Comparison of ENCODE assay signal across 1 cellular context in genomic region chr3:6608843-6609242, GRCh38.
TF ChIP-seq lines count a peak whose summit lies in the region.

No MANE protein-coding gene starts in this region.

TF ChIP-seq in K562, 482 proteins besides CTCF, POLR2A, EP300 and RAD21 (continued from another document):
- TF ChIP-seq EHMT2 (IDR thresholded peaks at IDR 0.05) = 0 out of 2 replicates have a peak, but pooled peaks have one; percentile 13
- 0 out of 2 replicates have a peak, but pooled peaks have one; percentile 22 for TF ChIP-seq SMARCA4 (IDR thresholded peaks at IDR 0.05)
- TF ChIP-seq TAL1 (IDR thresholded peaks at IDR 0.05) = peak; percentile 40; the same call in 1 of the 2 replicates
- TF ChIP-seq DPF2 (IDR thresholded peaks at IDR 0.05) = 0 out of 2 replicates have a peak, but pooled peaks have one; percentile 19
- TF ChIP-seq TRIM24 (IDR thresholded peaks at IDR 0.05) = peak in 1 of 2 experiments; percentile 39; a peak in 1 of 4 replicates
- no peak for TF ChIP-seq HES1 (IDR thresholded peaks at IDR 0.05; ENCODE audit: low read depth)
- TF ChIP-seq TCF7 (IDR thresholded peaks at IDR 0.05; ENCODE audit: borderline replicate concordance) = no peak
- TF ChIP-seq JUND (IDR thresholded peaks at IDR 0.05; ENCODE audit: borderline replicate concordance, low read depth, low read length) = peak; percentile 42; the same call in 1 of the 2 replicates
- no peak; the same call in 2 of the 3 replicates for TF ChIP-seq JUND (tag; IDR thresholded peaks at IDR 0.05; ENCODE audit: borderline replicate concordance, low read depth, low read length)
- TF ChIP-seq TEAD4 (IDR thresholded peaks at IDR 0.05; ENCODE audit: low read length) = 0 out of 2 replicates have a peak, but pooled peaks have one; percentile 32
- TF ChIP-seq TEAD4 (CRISPR knock-in tag; IDR thresholded peaks at IDR 0.05; ENCODE audit: borderline replicate concordance) = no peak
- no peak for TF ChIP-seq RBM15 (IDR thresholded peaks at IDR 0.05; ENCODE audit: insufficient read depth, low read length)
- peak; percentile 15; the same call in 1 of the 2 replicates for TF ChIP-seq FOSL1 (tag; conservative IDR thresholded peaks at IDR 0.05)
- TF ChIP-seq SOX6 (IDR thresholded peaks at IDR 0.05) = 0 out of 2 replicates have a peak, but pooled peaks have one; percentile 20
- TF ChIP-seq ZNF551 (CRISPR knock-in tag; IDR thresholded peaks at IDR 0.05) = no peak
- peak; percentile 79 for TF ChIP-seq ZNF263 (CRISPR knock-in tag; IDR thresholded peaks at IDR 0.05; ENCODE audit: borderline replicate concordance)
- peak; percentile 54 for TF ChIP-seq POLR2AphosphoS5 (IDR thresholded peaks at IDR 0.05; ENCODE audit: control insufficient read depth, insufficient read depth, low read depth, low read length)
- TF ChIP-seq ARID1B (IDR thresholded peaks at IDR 0.05) = peak; percentile 56; the same call in 1 of the 2 replicates
- no peak for TF ChIP-seq PRDM10 (IDR thresholded peaks at IDR 0.05; ENCODE audit: partially characterized antibody)
